In the genomic region with DNA sequence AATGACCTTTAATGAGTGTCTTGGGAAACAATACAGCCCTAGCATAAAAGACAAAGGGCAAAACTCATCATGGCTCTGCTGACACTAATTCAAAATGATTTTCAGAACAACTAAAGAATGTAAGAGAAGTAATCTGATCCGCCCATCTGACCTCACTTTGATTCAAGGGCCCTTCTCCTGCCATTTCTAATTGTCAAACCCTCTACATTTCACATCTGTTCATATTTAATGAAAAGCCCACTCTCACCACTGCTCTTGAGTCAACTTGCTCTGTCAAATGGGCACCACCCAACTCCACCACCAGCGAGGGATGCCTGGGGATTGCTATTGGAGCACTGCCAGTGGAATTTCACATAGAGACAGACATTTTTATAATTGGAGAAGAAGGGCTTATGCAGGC, we compare ENCODE assay signal across 24 cellular contexts.
DNase-seq lines count a peak whose midpoint lies in the region; ATAC-seq and TF ChIP-seq lines count a peak whose summit lies in the region.
"Had no signal": no experiment of that assay in that cellular context is flagged by ENCODE, and none has a peak within 500 bp of the region (broad histone marks: within the 10 kb centered on the region; RNA-seq: fewer than 3 reads in every experiment).

No MANE protein-coding gene starts in this region.

- H3K9me3 ChIP-seq in prostate gland, result no peaks in the 10 kb centered on the region
- H3K9me3 ChIP-seq: body of pancreas, heart left ventricle, pancreas, thoracic aorta had no signal

- H3K9me3 Mint-ChIP-seq in activated CD8-positive, alpha-beta memory T cell treated with anti-CD3 and anti-CD28 coated beads, Interleukin-2, amount 10 ng/mL, durations not matched to agents 7 days and 5 days (ENCODE audit: low read depth), result no peaks in the 10 kb centered on the region
- no peaks in the 10 kb centered on the region for H3K9me3 Mint-ChIP-seq in activated CD4-positive, alpha-beta memory T cell treated with anti-CD3 and anti-CD28 coated beads, Interleukin-2, amount 10 ng/mL, durations not matched to agents 7 days and 5 days
- H3K9me3 Mint-ChIP-seq: activated naive CD8-positive, alpha-beta T cell treated with anti-CD3 and anti-CD28 coated beads for 36 hours; activated T-helper 17 cell treated with anti-CD3 and anti-CD28 coated beads, Interleukin-2, amount 50 U/mL, for 72 hours; CD14-positive monocyte; endodermal cell; naive thymus-derived CD8-positive, alpha-beta T cell; stimulated activated effector memory CD8-positive, alpha-beta T cell treated with anti-CD3 and anti-CD28 coated beads, Interleukin-12 subunit alpha, Interleukin-12 subunit beta, amount 100 ng/mL, for 72 hours; T-cell had no signal

- TF ChIP-seq CTCF in foreskin fibroblast (IDR thresholded peaks at IDR 0.05; ENCODE audit: low read depth, low read length), result no peak
- no peak for TF ChIP-seq CTCF in prostate gland (IDR thresholded peaks at IDR 0.05)

- no peak overlapping the region for H3K27ac Mint-ChIP-seq in activated CD8-positive, alpha-beta memory T cell treated with anti-CD3 and anti-CD28 coated beads, Interleukin-2, amount 10 ng/mL, durations not matched to agents 7 days and 5 days
- no peak overlapping the region for H3K27ac Mint-ChIP-seq in activated CD4-positive, alpha-beta memory T cell treated with anti-CD3 and anti-CD28 coated beads, Interleukin-2, amount 10 ng/mL, durations not matched to agents 7 days and 5 days
- H3K27ac Mint-ChIP-seq: activated naive CD8-positive, alpha-beta T cell treated with anti-CD3 and anti-CD28 coated beads for 36 hours; activated T-helper 17 cell treated with anti-CD3 and anti-CD28 coated beads, Interleukin-2, amount 50 U/mL, for 72 hours; CD14-positive monocyte; endodermal cell; naive thymus-derived CD8-positive, alpha-beta T cell; stimulated activated effector memory CD8-positive, alpha-beta T cell treated with anti-CD3 and anti-CD28 coated beads, Interleukin-12 subunit alpha, Interleukin-12 subunit beta, amount 100 ng/mL, for 72 hours; T-cell had no signal

- H3K27me3 ChIP-seq in prostate gland (replicated peaks; ENCODE audit: insufficient read depth), result no peaks in the 10 kb centered on the region
- H3K27me3 ChIP-seq: body of pancreas, pancreas had no signal

- H3K4me1 Mint-ChIP-seq in activated CD8-positive, alpha-beta memory T cell treated with anti-CD3 and anti-CD28 coated beads, Interleukin-2, amount 10 ng/mL, durations not matched to agents 7 days and 5 days, result no peaks in the 10 kb centered on the region
- H3K4me1 Mint-ChIP-seq in activated CD4-positive, alpha-beta memory T cell treated with anti-CD3 and anti-CD28 coated beads, Interleukin-2, amount 10 ng/mL, durations not matched to agents 7 days and 5 days, result no peaks in the 10 kb centered on the region
- H3K4me1 Mint-ChIP-seq: activated T-helper 17 cell treated with anti-CD3 and anti-CD28 coated beads, Interleukin-2, amount 50 U/mL, for 72 hours; CD14-positive monocyte; endodermal cell; naive thymus-derived CD8-positive, alpha-beta T cell; stimulated activated effector memory CD8-positive, alpha-beta T cell treated with anti-CD3 and anti-CD28 coated beads, Interleukin-12 subunit alpha, Interleukin-12 subunit beta, amount 100 ng/mL, for 72 hours; T-cell had no signal

- WGBS in prostate gland, result 83% methylated on average over 2 of the region's 2 CpGs

- no peaks in the 10 kb centered on the region for H3K36me3 Mint-ChIP-seq in activated CD8-positive, alpha-beta memory T cell treated with anti-CD3 and anti-CD28 coated beads, Interleukin-2, amount 10 ng/mL, durations not matched to agents 7 days and 5 days
- no peaks in the 10 kb centered on the region for H3K36me3 Mint-ChIP-seq in activated CD4-positive, alpha-beta memory T cell treated with anti-CD3 and anti-CD28 coated beads, Interleukin-2, amount 10 ng/mL, durations not matched to agents 7 days and 5 days (ENCODE audit: low read depth)
- H3K36me3 Mint-ChIP-seq: activated naive CD8-positive, alpha-beta T cell treated with anti-CD3 and anti-CD28 coated beads for 36 hours; CD14-positive monocyte; naive thymus-derived CD8-positive, alpha-beta T cell; stimulated activated effector memory CD8-positive, alpha-beta T cell treated with anti-CD3 and anti-CD28 coated beads, Interleukin-12 subunit alpha, Interleukin-12 subunit beta, amount 100 ng/mL, for 72 hours; T-cell had no signal

- peaks cover 3% of the 10 kb centered on the region for H3K27me3 Mint-ChIP-seq in activated CD8-positive, alpha-beta memory T cell treated with anti-CD3 and anti-CD28 coated beads, Interleukin-2, amount 10 ng/mL, durations not matched to agents 7 days and 5 days
- peaks cover 4% of the 10 kb centered on the region for H3K27me3 Mint-ChIP-seq in activated CD4-positive, alpha-beta memory T cell treated with anti-CD3 and anti-CD28 coated beads, Interleukin-2, amount 10 ng/mL, durations not matched to agents 7 days and 5 days
- H3K27me3 Mint-ChIP-seq: activated naive CD8-positive, alpha-beta T cell treated with anti-CD3 and anti-CD28 coated beads for 36 hours had no signal

- no peak for ATAC-seq in activated CD8-positive, alpha-beta memory T cell treated with anti-CD3 and anti-CD28 coated beads, Interleukin-2, amount 10 ng/mL, durations not matched to agents 7 days and 5 days
- ATAC-seq: activated T-helper 17 cell treated with anti-CD3 and anti-CD28 coated beads, Interleukin-2, amount 50 U/mL, for 72 hours; body of pancreas; heart left ventricle; naive thymus-derived CD8-positive, alpha-beta T cell; pancreas; stimulated activated effector memory CD8-positive, alpha-beta T cell treated with anti-CD3 and anti-CD28 coated beads, Interleukin-12 subunit alpha, Interleukin-12 subunit beta, amount 100 ng/mL, for 72 hours; T-cell had no signal

- no peak overlapping the region for H3K4me3 ChIP-seq in foreskin fibroblast (ENCODE audit: low read depth in 1 of 2, low read length in 2 of 2)
- H3K4me3 ChIP-seq in prostate gland, result no peak overlapping the region
- H3K4me3 ChIP-seq: body of pancreas, heart left ventricle, pancreas, thoracic aorta had no signal

- POLR2A ChIA-PET in activated CD4-positive, alpha-beta memory T cell treated with anti-CD3 and anti-CD28 coated beads, Interleukin-2, amount 10 ng/mL, durations not matched to agents 7 days and 5 days (lab: Charles Lee), result no interaction called here

- no peaks in the 10 kb centered on the region for H3K4me1 ChIP-seq in prostate gland (replicated peaks)
- H3K4me1 ChIP-seq: body of pancreas, heart left ventricle, pancreas had no signal

- H3K27ac ChIP-seq in prostate gland, result no peak overlapping the region
- H3K27ac ChIP-seq: body of pancreas, heart left ventricle, pancreas, thoracic aorta had no signal

- no peak overlapping the region for H3K4me3 Mint-ChIP-seq in activated CD8-positive, alpha-beta memory T cell treated with anti-CD3 and anti-CD28 coated beads, Interleukin-2, amount 10 ng/mL, durations not matched to agents 7 days and 5 days
- H3K4me3 Mint-ChIP-seq in activated CD4-positive, alpha-beta memory T cell treated with anti-CD3 and anti-CD28 coated beads, Interleukin-2, amount 10 ng/mL, durations not matched to agents 7 days and 5 days, result no peak overlapping the region
- H3K4me3 Mint-ChIP-seq: activated naive CD8-positive, alpha-beta T cell treated with anti-CD3 and anti-CD28 coated beads for 36 hours; activated T-helper 17 cell treated with anti-CD3 and anti-CD28 coated beads, Interleukin-2, amount 50 U/mL, for 72 hours; CD14-positive monocyte; endodermal cell; naive thymus-derived CD8-positive, alpha-beta T cell; stimulated activated effector memory CD8-positive, alpha-beta T cell treated with anti-CD3 and anti-CD28 coated beads, Interleukin-12 subunit alpha, Interleukin-12 subunit beta, amount 100 ng/mL, for 72 hours; T-cell had no signal

- CTCF ChIA-PET in activated CD8-positive, alpha-beta memory T cell treated with anti-CD3 and anti-CD28 coated beads, Interleukin-2, amount 10 ng/mL, durations not matched to agents 7 days and 5 days (lab: Charles Lee), result no interaction called here
- CTCF ChIA-PET in activated CD4-positive, alpha-beta memory T cell treated with anti-CD3 and anti-CD28 coated beads, Interleukin-2, amount 10 ng/mL, durations not matched to agents 7 days and 5 days (lab: Charles Lee), result no interaction called here

- H3K36me3 ChIP-seq in prostate gland, result no peaks in the 10 kb centered on the region
- H3K36me3 ChIP-seq: heart left ventricle, pancreas, thoracic aorta had no signal

- intact Hi-C loops in prostate gland (cut with DNase I), result no loop called here

- no peak for TF ChIP-seq POLR2A in prostate gland (IDR thresholded peaks at IDR 0.05)

- peak; percentile 65 for DNase-seq in DMS79 treated with DMSO at 0.1 percent for 48 hours (lab: John Stamatoyannopoulos, UW)
- DNase-seq in NCI-H146 treated with DMSO at 0.1 percent for 48 hours (lab: John Stamatoyannopoulos, UW; ENCODE audit: unreplicated experiment), result peak; percentile 74
- peak; percentile 61 for DNase-seq in NCI-H524 treated with DMSO at 0.1 percent for 48 hours (lab: John Stamatoyannopoulos, UW)
- peak; percentile 90 for DNase-seq in fibroblast of gingiva (ENCODE audit: low read depth)
- no peak for DNase-seq in activated CD8-positive, alpha-beta memory T cell treated with anti-CD3 and anti-CD28 coated beads, Interleukin-2, amount 10 ng/mL, durations not matched to agents 7 days and 5 days
- no peak for DNase-seq in activated CD4-positive, alpha-beta memory T cell treated with anti-CD3 and anti-CD28 coated beads, Interleukin-2, amount 10 ng/mL, durations not matched to agents 7 days and 5 days
- DNase-seq in foreskin fibroblast, result no peak
- DNase-seq in prostate gland (ENCODE audit: low spot score), result no peak
- DNase-seq: activated CD4-positive, alpha-beta T cell treated with anti-CD3 and anti-CD28 coated beads for 4 hours; activated naive CD8-positive, alpha-beta T cell treated with anti-CD3 and anti-CD28 coated beads for 36 hours; body of pancreas; DMS 273 treated with DMSO at 0.1 percent for 48 hours; endodermal cell; HCEC 1CT; heart left ventricle; KG1; naive thymus-derived CD8-positive, alpha-beta T cell; pancreas; SHP77; T-cell had no signal

Comparison
In these comparisons a context has a peak if more than half of its experiments do, and no peak if none do; other contexts are left out.
1. DNase-seq: peak in DMS79 treated with DMSO at 0.1 percent for 48 hours (single experiment), NCI-H146 treated with DMSO at 0.1 percent for 48 hours (single experiment), NCI-H524 treated with DMSO at 0.1 percent for 48 hours (single experiment) and fibroblast of gingiva (single experiment); none in activated CD8-positive, alpha-beta memory T cell treated with anti-CD3 and anti-CD28 coated beads, Interleukin-2, amount 10 ng/mL, durations not matched to agents 7 days and 5 days (single experiment), activated CD4-positive, alpha-beta memory T cell treated with anti-CD3 and anti-CD28 coated beads, Interleukin-2, amount 10 ng/mL, durations not matched to agents 7 days and 5 days (single experiment), foreskin fibroblast (0 of 2) and prostate gland (single experiment).